27 cellular contexts compared by ENCODE assay signal in genomic region chr3:78993375-78993774, GRCh38.
A peak's percentile ranks its signal among the peaks of the same experiment; 100 is the strongest.
DNase-seq lines count a peak whose midpoint lies in the region; ATAC-seq, FAIRE-seq and TF ChIP-seq lines count a peak whose summit lies in the region.
"Had no signal": no experiment of that assay in that cellular context is flagged by ENCODE, and none has a peak within 500 bp of the region (broad histone marks: within the 10 kb centered on the region; RNA-seq: fewer than 3 reads in every experiment).

No MANE protein-coding gene starts in this region.

- no peaks in the 10 kb centered on the region for H3K36me3 Mint-ChIP-seq in activated T-cell treated with anti-CD3 and anti-CD28 coated beads, Interleukin-2, amount 50 U/mL, for 4 hours (ENCODE audit: insufficient read depth)

- no peak overlapping the region for H3K23ac ChIP-seq in mesendoderm (ENCODE audit: low read length)

- no peak; a peak in 1 of 4 replicates for TF ChIP-seq EP300 in GM12878 (IDR thresholded peaks at IDR 0.05; ENCODE audit: borderline replicate concordance in 1 of 2, control insufficient read depth in 1 of 2, low read depth in 2 of 2, low read length in 2 of 2)

- peak overlapping the region; percentile 28 for H2BK120ac ChIP-seq in mesendoderm (ENCODE audit: low read depth, low read length)

- H3K27me3 ChIP-seq in HUES64 (ENCODE audit: insufficient read depth, low read length), result no peaks in the 10 kb centered on the region
- H3K27me3 ChIP-seq in GM12878 (replicated peaks in 1 of 2; ENCODE audit: control insufficient read depth in 2 of 2, insufficient read depth in 2 of 2, low read length in 1 of 2), result no peaks in the 10 kb centered on the region
- no peaks in the 10 kb centered on the region for H3K27me3 ChIP-seq in mesendoderm (ENCODE audit: insufficient read depth, low read length, poor library complexity)
- H3K27me3 ChIP-seq: BLaER1, MG63 had no signal

- H3K4ac ChIP-seq in mesendoderm (ENCODE audit: low read depth, low read length), result no peak overlapping the region

- no peak overlapping the region for H4K5ac ChIP-seq in mesendoderm (ENCODE audit: low read length)

- intact Hi-C loops in GM12878 (cut with micrococcal nuclease; ENCODE audit: unreplicated experiment), result no loop called here

- H3K9me3 ChIP-seq in HUES64 (ENCODE audit: insufficient read depth, low read depth, low read length) (no peaks in the 10 kb centered on the region), GM12878 (replicated peaks; ENCODE audit: control insufficient read depth, insufficient read depth, low read length) (no peaks in the 10 kb centered on the region)
- H3K9me3 ChIP-seq: MG63 had no signal

- no peak for TF ChIP-seq CTCF in GM12865 (IDR thresholded peaks at IDR 0.05; ENCODE audit: insufficient read depth, low read depth, low read length, missing control alignments)
- TF ChIP-seq CTCF in GM12878 (IDR thresholded peaks at IDR 0.05 in 2 of 3, conservative IDR thresholded peaks at IDR 0.05 in 1 of 3; ENCODE audit: control insufficient read depth in 2 of 3, extremely low read depth in 1 of 3, insufficient read depth in 1 of 3, low read depth in 3 of 3, low read length in 3 of 3), result no peak

- no peaks in the 10 kb centered on the region for H3K27me3 Mint-ChIP-seq in activated T-cell treated with anti-CD3 and anti-CD28 coated beads, Interleukin-2, amount 50 U/mL, for 4 hours (ENCODE audit: low read depth)
- H3K27me3 Mint-ChIP-seq: CD4-positive, alpha-beta T cell had no signal

- peaks cover 28% of the 10 kb centered on the region for H3K9me3 Mint-ChIP-seq in activated T-cell treated with anti-CD3 and anti-CD28 coated beads, Interleukin-2, amount 50 U/mL, for 4 hours

- DNase-seq in GM12865 (ENCODE audit: low read depth) (peak; percentile 56), GM12878 (ENCODE audit: low read depth, low spot score) (peak; percentile 26), mesendoderm (no peak), NCI-H2107 (lab: John Stamatoyannopoulos, UW) (no peak), NCI-H510A (lab: John Stamatoyannopoulos, UW) (no peak), inferior parietal cortex (ENCODE audit: extremely low spot score) (no peak)
- DNase-seq in activated T-cell treated with anti-CD3 and anti-CD28 coated beads, Interleukin-2, amount 50 U/mL, for 4 hours, result no peak
- DNase-seq: 8988T; ACHN; CD4-positive, alpha-beta T cell; H7; KG1; MG63; NCI-H1694 treated with DMSO at 0.1 percent for 48 hours; NCI-H2081; NCI-H2171; NCI-H226; NCI-H524; NCI-H774; PC-9; SHP77; T-helper 1 cell had no signal

- H3K4me3 ChIP-seq in GM12865 (ENCODE audit: low read depth, low read length) (no peak overlapping the region), HUES64 (ENCODE audit: low read length) (no peak overlapping the region), GM12878 (no peak overlapping the region), mesendoderm (ENCODE audit: low read length) (no peak overlapping the region)
- H3K4me3 ChIP-seq: BLaER1, MG63, PC-9 had no signal

- no peak for FAIRE-seq in GM12878 (lab: Jason Lieb, UNC)
- FAIRE-seq: G401.6, GM12892 had no signal

- no peak overlapping the region for H4K8ac ChIP-seq in mesendoderm (ENCODE audit: low read depth, low read length)

- H3K18ac ChIP-seq in mesendoderm (ENCODE audit: low read length), result no peak overlapping the region

- H2BK15ac ChIP-seq in mesendoderm (replicated peaks; ENCODE audit: low read depth), result no peak overlapping the region

- no peak overlapping the region for H2AFZ ChIP-seq in GM12878 (ENCODE audit: control insufficient read depth, low read depth, low read length)
- H2AFZ ChIP-seq: PC-9 had no signal

- no peak overlapping the region for H2BK5ac ChIP-seq in mesendoderm (ENCODE audit: low read length)

- H3K79me2 ChIP-seq in GM12878 (ENCODE audit: control insufficient read depth, insufficient read depth, low read length) (no peaks in the 10 kb centered on the region; the same call in 1 of the 2 replicates), mesendoderm (ENCODE audit: control insufficient read depth, insufficient read depth, low read length) (peaks cover 9% of the 10 kb centered on the region)

- no peak overlapping the region for H3K4me3 Mint-ChIP-seq in activated T-cell treated with anti-CD3 and anti-CD28 coated beads, Interleukin-2, amount 50 U/mL, for 4 hours
- H3K4me3 Mint-ChIP-seq: CD4-positive, alpha-beta T cell had no signal

- 78% methylated on average over 4 of the region's 4 CpGs for WGBS in HUES64
- WGBS in GM12878 (ENCODE audit: insufficient coverage, insufficient replicate concordance, low lambda C conversion rate, missing lambda C conversion rate), result 16% methylated on average over 4 of the region's 4 CpGs
- no CpG with 5 or more reads among the region's 4 CpGs for WGBS in mesendoderm (ENCODE audit: extremely low coverage, insufficient coverage, low lambda C conversion rate)

- RAD21 ChIA-PET in GM12878 (lab: Charles Lee; ENCODE audit: unreplicated experiment), result interaction anchor here (1.0 to 7.5 kb wide), 5 partner anchors 14 to 111 kb away, joined by 3 to 75 read pairs (median 4); no protein-coding TSS in a partner anchor

- H3K27ac ChIP-seq in HUES64 (ENCODE audit: low read depth, low read length) (peak overlapping the region; percentile 7; the same call in 1 of the 2 replicates), GM12878 (ENCODE audit: control insufficient read depth, insufficient read depth) (no peak overlapping the region), mesendoderm (ENCODE audit: low read depth, low read length) (no peak overlapping the region)
- H3K27ac ChIP-seq: BLaER1, PC-9, RWPE1 had no signal

- in situ Hi-C loops in GM12878 (cut with MboI), result no loop called here

- BruUV-seq in GM12878 (replicated peaks; lab: Mats Ljungman, UMichigan), result no TSS peak

- peaks cover 6% of the 10 kb centered on the region for H3K79me1 ChIP-seq in mesendoderm (ENCODE audit: low read length)

- no peaks in the 10 kb centered on the region for H3K4me1 Mint-ChIP-seq in activated T-cell treated with anti-CD3 and anti-CD28 coated beads, Interleukin-2, amount 50 U/mL, for 4 hours (ENCODE audit: low read depth)

- ATAC-seq in GM12878, result peak; percentile 78
- ATAC-seq in activated T-cell treated with anti-CD3 and anti-CD28 coated beads, Interleukin-2, amount 50 U/mL, for 4 hours, result no peak

- CTCF ChIA-PET in GM12878 (lab: Yijun Ruan, JAX), result interaction anchor here (1.1 to 1.3 kb wide), 2 partner anchors 20 kb away, joined by 3 read pairs; no protein-coding TSS in a partner anchor

- no peaks in the 10 kb centered on the region for H4K20me1 ChIP-seq in GM12878 (ENCODE audit: control insufficient read depth, insufficient read depth)

- SMC1A ChIA-PET in GM12878 (lab: Charles Lee; ENCODE audit: uncharacterized antibody, unreplicated experiment), result interaction anchor here (0.7 to 2.4 kb wide), 5 partner anchors 9 to 130 kb away, joined by 3 to 20 read pairs (median 4); no protein-coding TSS in a partner anchor

- H3K36me3 ChIP-seq in HUES64 (ENCODE audit: insufficient read depth, low read length), result peaks cover 2% of the 10 kb centered on the region; the same call in 1 of the 2 replicates
- H3K36me3 ChIP-seq in GM12878 (ENCODE audit: control insufficient read depth in 2 of 2, insufficient read depth in 2 of 2, low read length in 1 of 2), result no peaks in the 10 kb centered on the region
- no peaks in the 10 kb centered on the region for H3K36me3 ChIP-seq in mesendoderm (ENCODE audit: control insufficient read depth, insufficient read depth, low read length)
- H3K36me3 ChIP-seq: MG63 had no signal

- no peak overlapping the region for H2AK5ac ChIP-seq in mesendoderm (ENCODE audit: low read length)

- no peak for TF ChIP-seq POLR2A in GM12878 (IDR thresholded peaks at IDR 0.05; ENCODE audit: low read depth, low read length)

- H3K4me1 ChIP-seq in HUES64 (ENCODE audit: insufficient read depth, low read length) (peaks cover 33% of the 10 kb centered on the region), GM12878 (ENCODE audit: control insufficient read depth, insufficient read depth, low read length) (no peaks in the 10 kb centered on the region), mesendoderm (ENCODE audit: control insufficient read depth, low read depth, low read length) (peaks cover 6% of the 10 kb centered on the region)
- H3K4me1 ChIP-seq: BLaER1 had no signal

- no peak for TF ChIP-seq RAD21 in GM12878 (IDR thresholded peaks at IDR 0.05; ENCODE audit: insufficient read depth, low read depth, low read length)

- H3K56ac ChIP-seq in mesendoderm (ENCODE audit: low read length), result no peak overlapping the region

- no peak overlapping the region for H3K9ac ChIP-seq in HUES64 (ENCODE audit: low read depth, low read length)
- H3K9ac ChIP-seq in GM12878 (ENCODE audit: control insufficient read depth, insufficient read depth, low read length), result no peak overlapping the region
- H3K9ac ChIP-seq in mesendoderm (ENCODE audit: low read length), result no peak overlapping the region
- H3K9ac ChIP-seq: BLaER1 had no signal

- POLR2A ChIA-PET in GM12878 (lab: Charles Lee), result interaction anchor here (0.6 to 1.4 kb wide), 2 partner anchors 10 to 21 kb away, joined by 3 to 4 read pairs; no protein-coding TSS in a partner anchor

- H3K4me2 ChIP-seq in GM12878 (ENCODE audit: control insufficient read depth, insufficient read depth) (no peak overlapping the region), mesendoderm (ENCODE audit: low read length) (no peak overlapping the region)
- H3K4me2 ChIP-seq: BLaER1, PC-9 had no signal

TF ChIP-seq in GM12878, 131 proteins besides CTCF, POLR2A, EP300 and RAD21 (continues in another document):
- TF ChIP-seq NFXL1 (IDR thresholded peaks at IDR 0.05; ENCODE audit: borderline replicate concordance) (no peak), SMC3 (IDR thresholded peaks at IDR 0.05; ENCODE audit: borderline replicate concordance, low read length) (no peak), BCLAF1 (IDR thresholded peaks at IDR 0.05) (no peak), SREBF2 (IDR thresholded peaks at IDR 0.05; ENCODE audit: low read length) (no peak), NBN (IDR thresholded peaks at IDR 0.05) (no peak)

Comparison
In these comparisons a context has a peak if more than half of its experiments do, and no peak if none do; other contexts are left out.
1. DNase-seq: peak in GM12865 (single experiment) and GM12878 (single experiment); none in mesendoderm (single experiment), NCI-H2107 (single experiment), NCI-H510A (single experiment), activated T-cell treated with anti-CD3 and anti-CD28 coated beads, Interleukin-2, amount 50 U/mL, for 4 hours (single experiment) and inferior parietal cortex (single experiment).